ENCODE assay signal across 8 cellular contexts in the genomic region with DNA sequence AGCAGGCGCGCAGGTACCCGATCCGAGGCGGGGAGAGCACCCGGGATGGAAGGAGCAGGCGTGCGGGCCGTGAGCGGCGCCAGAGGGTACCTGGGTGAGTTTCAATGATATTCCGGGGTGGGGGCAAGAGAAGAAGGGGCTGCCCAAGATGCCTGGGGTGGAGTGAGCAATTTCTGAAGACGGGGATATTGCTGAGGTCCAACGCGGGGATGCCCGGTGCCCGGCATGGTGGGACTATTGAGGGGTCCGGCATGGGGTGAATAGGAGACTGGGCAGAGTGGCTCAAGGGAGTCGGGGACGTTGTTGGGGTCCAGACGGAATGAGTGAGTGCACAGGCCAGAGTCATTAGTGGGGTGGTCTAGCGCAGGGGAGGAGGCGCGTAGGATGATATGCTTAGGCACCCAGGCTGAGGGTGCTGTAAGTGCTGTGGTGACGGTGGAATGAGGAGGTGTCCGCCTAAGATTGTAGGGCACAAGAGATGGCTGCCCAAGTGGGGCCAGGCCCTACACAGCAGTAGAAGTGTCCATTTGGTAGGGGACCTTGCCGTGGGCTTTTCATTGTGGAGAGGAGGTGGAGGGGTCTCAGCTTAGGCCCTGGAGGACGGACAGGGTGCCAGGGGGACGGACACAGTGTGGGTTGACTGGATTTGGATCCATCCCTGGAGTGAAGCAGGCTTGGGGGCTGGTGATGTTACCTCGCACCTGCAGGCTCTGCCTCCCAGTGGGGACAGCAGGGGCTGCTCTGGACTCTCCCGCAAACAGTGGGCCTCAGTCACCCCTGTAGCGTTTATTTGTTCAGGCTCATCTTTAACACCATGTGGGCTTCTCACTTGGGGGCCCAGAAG. TPM values are rescaled to one million over a fixed set of nuclear protein-coding genes. Genes with fewer than 3 reads are reported as not detected.
A peak's percentile ranks its signal among the peaks of the same experiment; 100 is the strongest.
DNase-seq lines count a peak whose midpoint lies in the region; ATAC-seq and TF ChIP-seq lines count a peak whose summit lies in the region.

No MANE protein-coding gene starts in this region.

- H3K4me3 Mint-ChIP-seq in stimulated activated naive CD8-positive, alpha-beta T cell treated with anti-CD3 and anti-CD28 coated beads, Interleukin-15, Interleukin-2, amounts not matched to agents 100 ng/mL and 50 ng/mL, for 24 hours: peak overlapping the region; percentile 90
- peak overlapping the region; percentile 96 for H3K4me3 Mint-ChIP-seq in chondrocyte (ENCODE audit: unreplicated experiment)

- peak overlapping the region; percentile 91 for H3K4me2 ChIP-seq in mesenchymal stem cell (ENCODE audit: low read length, poor library complexity, severe bottlenecking)

- peak overlapping the region; percentile 91 for H3K9ac ChIP-seq in mesenchymal stem cell (ENCODE audit: low read length)

- H4K91ac ChIP-seq in mesenchymal stem cell (ENCODE audit: low read length): no peak overlapping the region

- H3K79me1 ChIP-seq in mesenchymal stem cell (replicated peaks; ENCODE audit: low read length, poor library complexity, severe bottlenecking): peaks cover 27% of the 10 kb centered on the region

- H2AFZ ChIP-seq in mesenchymal stem cell (ENCODE audit: low read depth, low read length): peak overlapping the region; percentile 56

- H3K18ac ChIP-seq in mesenchymal stem cell (ENCODE audit: low read depth in 1 of 2, low read length in 2 of 2): peak overlapping the region in 1 of 2 experiments; percentile 63

- ATAC-seq in stimulated activated naive CD8-positive, alpha-beta T cell treated with anti-CD3 and anti-CD28 coated beads, Interleukin-15, Interleukin-2, amounts not matched to agents 100 U/mL and 50 U/mL, for 24 hours: no peak
- ATAC-seq in aorta (ENCODE audit: low FRiP score): peak; percentile 2
- no peak for ATAC-seq in GM19397 (IDR thresholded peaks at IDR 0.05; ENCODE audit: unreplicated experiment)
- no peak for ATAC-seq in HG02884 (IDR thresholded peaks at IDR 0.05; ENCODE audit: unreplicated experiment)

- H2BK5ac ChIP-seq in mesenchymal stem cell (ENCODE audit: low read depth, low read length, poor library complexity, severe bottlenecking): no peak overlapping the region

- H3K36me3 ChIP-seq in mesenchymal stem cell (ENCODE audit: control insufficient read depth in 1 of 2, insufficient read depth in 2 of 2, low read depth in 1 of 2, low read length in 2 of 2) (peaks cover 12 to 20% of the 10 kb centered on the region in 2 experiments), aorta (ENCODE audit: control insufficient read depth in 1 of 2, insufficient read depth in 2 of 2, low read length in 1 of 2) (no peaks in the 10 kb centered on the region)

- no peak for DNase-seq in stimulated activated naive CD8-positive, alpha-beta T cell treated with anti-CD3 and anti-CD28 coated beads, Interleukin-15, Interleukin-2, amounts not matched to agents 100 U/mL and 50 U/mL, for 24 hours
- DNase-seq in chondrocyte (ENCODE audit: low spot score) (no peak), mesenchymal stem cell (no peak), aorta (peak in 1 of 2 donors; percentile 72)
- no peak for DNase-seq in activated CD4-positive, alpha-beta T cell treated with anti-CD3 and anti-CD28 coated beads for 4 hours

- peak overlapping the region; percentile 33 for H4K8ac ChIP-seq in mesenchymal stem cell (ENCODE audit: low read length)

- 17% methylated on average over 32 of the region's 32 CpGs for WGBS in mesenchymal stem cell
- WGBS in aorta, 2 donors: 6 to 8% methylated on average over 32 of the region's 32 CpGs

- peaks cover 20% of the 10 kb centered on the region for H3K4me1 Mint-ChIP-seq in stimulated activated naive CD8-positive, alpha-beta T cell treated with anti-CD3 and anti-CD28 coated beads, Interleukin-15, Interleukin-2, amounts not matched to agents 100 ng/mL and 50 ng/mL, for 24 hours (ENCODE audit: low read depth)
- peaks cover 27% of the 10 kb centered on the region for H3K4me1 Mint-ChIP-seq in chondrocyte (ENCODE audit: low read depth)

- peak overlapping the region; percentile 48 to 67 for H3K4ac ChIP-seq in mesenchymal stem cell (ENCODE audit: low read depth in 1 of 2, low read length in 2 of 2)

- H3K9me3 Mint-ChIP-seq in stimulated activated naive CD8-positive, alpha-beta T cell treated with anti-CD3 and anti-CD28 coated beads, Interleukin-15, Interleukin-2, amounts not matched to agents 100 ng/mL and 50 ng/mL, for 24 hours: no peaks in the 10 kb centered on the region
- no peaks in the 10 kb centered on the region for H3K9me3 Mint-ChIP-seq in chondrocyte (ENCODE audit: low read depth)

- H2BK12ac ChIP-seq in mesenchymal stem cell (ENCODE audit: low read length in 2 of 2): peak overlapping the region in 1 of 2 experiments; percentile 78

- H3K9me3 ChIP-seq in mesenchymal stem cell (ENCODE audit: control insufficient read depth, low read length) (no peaks in the 10 kb centered on the region), aorta (ENCODE audit: control insufficient read depth, low read length) (no peaks in the 10 kb centered on the region)

- intact Hi-C loops in aorta (cut with DNase I): loop anchor here (2.0 to 5.0 kb wide), 2 partner anchors 44 to 90 kb away; partner anchors contain the start of genes DOLK (in 1 of the 2), DOLPP1 (in 1 of the 2) and NUP188 (in 1 of the 2)

- peak overlapping the region in 1 of 2 experiments; percentile 85 for H3K23ac ChIP-seq in mesenchymal stem cell (ENCODE audit: low read length in 2 of 2)

- no peak for TF ChIP-seq CTCF in chondrocyte (IDR thresholded peaks at IDR 0.05)

- peak overlapping the region in 1 of 2 experiments; percentile 99 for H3K14ac ChIP-seq in mesenchymal stem cell (ENCODE audit: low read length in 2 of 2)

- H3K27me3 Mint-ChIP-seq in stimulated activated naive CD8-positive, alpha-beta T cell treated with anti-CD3 and anti-CD28 coated beads, Interleukin-15, Interleukin-2, amounts not matched to agents 100 ng/mL and 50 ng/mL, for 24 hours: no peaks in the 10 kb centered on the region
- no peaks in the 10 kb centered on the region for H3K27me3 Mint-ChIP-seq in chondrocyte (ENCODE audit: low read depth)

- H2BK120ac ChIP-seq in mesenchymal stem cell (ENCODE audit: low read depth, low read length): no peak overlapping the region

- no peak overlapping the region for H2BK15ac ChIP-seq in mesenchymal stem cell (ENCODE audit: low read depth, poor library complexity, severe bottlenecking)

- H3K27ac ChIP-seq in mesenchymal stem cell (ENCODE audit: low read length, poor library complexity, severe bottlenecking): no peak overlapping the region
- H3K27ac ChIP-seq in aorta (ENCODE audit: low read depth in 1 of 2, low read length in 2 of 2): peak overlapping the region in 1 of 2 donors; percentile 1

- H2AK5ac ChIP-seq in mesenchymal stem cell (ENCODE audit: low read length, severe bottlenecking): no peak overlapping the region

- peaks cover 17% of the 10 kb centered on the region for H3K4me1 ChIP-seq in mesenchymal stem cell (ENCODE audit: control insufficient read depth, insufficient read depth, low read depth, low read length)
- no peaks in the 10 kb centered on the region for H3K4me1 ChIP-seq in aorta (ENCODE audit: control insufficient read depth in 1 of 2, insufficient read depth in 2 of 2, low read length in 2 of 2)

- H3K4me3 ChIP-seq in mesenchymal stem cell (ENCODE audit: insufficient read depth in 1 of 2, low read depth in 1 of 2, low read length in 2 of 2) (peak overlapping the region; percentile 72 to 92), aorta (ENCODE audit: low read length in 2 of 2) (peak overlapping the region; percentile 68 to 85)

- peak overlapping the region; percentile 66 for H3K27ac Mint-ChIP-seq in stimulated activated naive CD8-positive, alpha-beta T cell treated with anti-CD3 and anti-CD28 coated beads, Interleukin-15, Interleukin-2, amounts not matched to agents 100 ng/mL and 50 ng/mL, for 24 hours
- H3K27ac Mint-ChIP-seq in chondrocyte (ENCODE audit: unreplicated experiment): peak overlapping the region; percentile 74

- H3K36me3 Mint-ChIP-seq in stimulated activated naive CD8-positive, alpha-beta T cell treated with anti-CD3 and anti-CD28 coated beads, Interleukin-15, Interleukin-2, amounts not matched to agents 100 ng/mL and 50 ng/mL, for 24 hours (ENCODE audit: low read depth): peaks cover 3% of the 10 kb centered on the region
- H3K36me3 Mint-ChIP-seq in chondrocyte (ENCODE audit: low read depth): peaks cover 2% of the 10 kb centered on the region

- H3K27me3 ChIP-seq in mesenchymal stem cell (ENCODE audit: control insufficient read depth in 1 of 2, insufficient read depth in 1 of 2, low read length in 2 of 2): no peaks in the 10 kb centered on the region
- no peaks in the 10 kb centered on the region for H3K27me3 ChIP-seq in aorta (ENCODE audit: control insufficient read depth in 1 of 2, insufficient read depth in 2 of 2, low read length in 1 of 2)

RNA-seq across cellular contexts. Expression of gene MIGA2, which starts 0.7 kb away (rescaled TPM):
- total RNA-seq in chondrocyte: 19.7 to 26.7 TPM (median 22.0 TPM) in 3 replicates
- 8.5 TPM for polyA plus RNA-seq in mesenchymal stem cell (2013, experiment 1 of 2)
- 8.1 TPM for polyA plus RNA-seq in mesenchymal stem cell (2013, experiment 2 of 2)
- total RNA-seq in aorta: 10 to 100 TPM; 21.8 to 28.3 TPM
- polyA plus RNA-seq in aorta: 10 to 100 TPM in 1 of 2 donors, 1 to 10 TPM in 1; 8.5 to 32.3 TPM

RNA-seq across cellular contexts. Expression of gene SH3GLB2, which starts 9.0 kb away (rescaled TPM):
- total RNA-seq in chondrocyte (57.8 to 66.4 TPM (median 62.2 TPM) in 3 replicates), aorta (100 to 1,000 TPM in 1 of 2 donors, 10 to 100 TPM in 1; 64.9 to 107 TPM)
- 29.7 TPM for polyA plus RNA-seq in mesenchymal stem cell (2013, experiment 1 of 2)
- polyA plus RNA-seq in mesenchymal stem cell (2013, experiment 2 of 2): 30.5 TPM
- 100 to 1,000 TPM in 1 of 2 donors, 10 to 100 TPM in 1; 34.4 to 232 TPM for polyA plus RNA-seq in aorta

RNA-seq across cellular contexts. Expression of gene DOLPP1, which starts 43.8 kb away (rescaled TPM):
- total RNA-seq in chondrocyte (12.3 to 22.5 TPM (median 16.4 TPM) in 3 replicates), aorta (1 to 10 TPM; 4.0 to 5.1 TPM)
- polyA plus RNA-seq in mesenchymal stem cell (2013, experiment 1 of 2): 14.0 TPM
- polyA plus RNA-seq in mesenchymal stem cell (2013, experiment 2 of 2): 13.7 TPM
- 1 to 10 TPM; 2.1 to 4.9 TPM for polyA plus RNA-seq in aorta
